Comparison of ENCODE assay signal across 22 cellular contexts in the genomic region with DNA sequence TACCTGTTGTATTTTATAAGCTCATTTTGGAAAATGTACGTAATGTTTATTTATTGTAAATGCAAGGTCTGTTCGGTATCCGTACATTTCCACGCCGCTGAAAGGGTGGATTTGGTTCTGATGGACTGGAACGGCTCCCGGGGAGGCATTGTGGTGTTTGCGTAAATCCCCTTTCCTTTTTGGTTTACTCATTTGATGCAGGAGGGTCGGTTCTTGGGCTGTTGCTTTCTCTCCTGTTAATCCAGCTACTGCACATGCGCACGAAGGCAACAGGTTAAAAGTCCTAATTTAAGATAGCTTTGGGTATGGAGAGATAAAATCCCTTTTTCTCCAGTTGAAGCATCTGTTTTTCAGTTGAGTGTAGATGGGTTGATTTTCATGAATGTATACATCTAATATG.
DNase-seq lines count a peak whose midpoint lies in the region; FAIRE-seq and TF ChIP-seq lines count a peak whose summit lies in the region.
"Had no signal": no experiment of that assay in that cellular context is flagged by ENCODE, and none has a peak within 500 bp of the region (broad histone marks: within the 10 kb centered on the region; RNA-seq: fewer than 3 reads in every experiment).

No MANE protein-coding gene starts in this region.

- H3K36me3 Mint-ChIP-seq in activated CD4-positive, alpha-beta T cell treated with anti-CD3 and anti-CD28 coated beads, Interleukin-2, amount 10 ng/mL, durations not matched to agents 24 days and 14 days (ENCODE audit: low read depth), result no peaks in the 10 kb centered on the region
- no peaks in the 10 kb centered on the region for H3K36me3 Mint-ChIP-seq in activated T-helper 1 cell treated with anti-CD3 and anti-CD28 coated beads, Interleukin-12 subunit alpha, Interleukin-12 subunit beta, Interleukin-2, Interleukin-4 antibody, amounts not matched to agents 30 ng/mL and 10 ng/mL and 1 ng/mL, durations not matched to agents 14 hours and 24 hours and 36 hours (ENCODE audit: low read depth)

- no peak for TF ChIP-seq RAD21 in H1 (IDR thresholded peaks at IDR 0.05 in 1 of 2, conservative IDR thresholded peaks at IDR 0.05 in 1 of 2; ENCODE audit: low read depth in 2 of 2, low read length in 2 of 2)

- H2AFZ ChIP-seq in H1 (ENCODE audit: low read length), result no peak overlapping the region
- H2AFZ ChIP-seq in neuronal stem cell (ENCODE audit: low read length), result no peak overlapping the region

- peak overlapping the region; percentile 34; the same call in 1 of the 2 replicates for H3K9ac ChIP-seq in HUES64 (ENCODE audit: low read depth, low read length)
- H3K9ac ChIP-seq in H1 (replicated peaks in 1 of 4; ENCODE audit: extremely low read depth in 1 of 4, low read depth in 3 of 4, low read length in 3 of 4), result no peak overlapping the region
- H3K9ac ChIP-seq in neuronal stem cell (ENCODE audit: low read depth, low read length, poor library complexity), result no peak overlapping the region

- POLR2A ChIA-PET in H1 (lab: Charles Lee; ENCODE audit: partially characterized antibody), result interaction anchor here (0.9 to 1.5 kb wide), 7 partner anchors 14 to 39 kb away, joined by 3 to 5 read pairs (median 3); no protein-coding TSS in a partner anchor

- H3K36me3 ChIP-seq in HUES64 (ENCODE audit: insufficient read depth, low read length) (no peaks in the 10 kb centered on the region), H1 (ENCODE audit: control insufficient read depth in 2 of 4, insufficient read depth in 4 of 4, low read length in 3 of 4) (no peaks in the 10 kb centered on the region), neuronal stem cell (replicated peaks in 1 of 2; ENCODE audit: control insufficient read depth in 2 of 2, insufficient read depth in 2 of 2, low read length in 2 of 2) (no peaks in the 10 kb centered on the region)

- H3K79me2 ChIP-seq in H1 (ENCODE audit: control insufficient read depth in 1 of 2, insufficient read depth in 2 of 2, low read length in 2 of 2), result no peaks in the 10 kb centered on the region

- DNase-seq in GM12892 (ENCODE audit: insufficient read length) (no peak), H1 (ENCODE audit: low read depth in 1 of 2, low spot score in 2 of 2) (peak in 1 of 2 experiments; percentile 35), neuronal stem cell (ENCODE audit: low spot score) (no peak), globus pallidus (ENCODE audit: low spot score) (no peak)
- no peak for DNase-seq in activated CD4-positive, alpha-beta T cell treated with anti-CD3 and anti-CD28 coated beads, Interleukin-2, amount 50 U/mL, for 4 hours
- no peak for DNase-seq in activated CD4-positive, alpha-beta T cell treated with anti-CD3 and anti-CD28 coated beads, Interleukin-2, amount 10 ng/mL, durations not matched to agents 24 days and 14 days
- DNase-seq in activated T-helper 1 cell treated with anti-CD3 and anti-CD28 coated beads, Interleukin-12 subunit alpha, Interleukin-12 subunit beta, Interleukin-2, Interleukin-4 antibody, amounts not matched to agents 30 ng/mL and 10 ng/mL and 1 ng/mL, durations not matched to agents 14 hours and 24 hours and 36 hours (ENCODE audit: low spot score), result no peak
- DNase-seq: Caco-2; CD4-positive, alpha-beta T cell; DMS153; H7; NCI-H1105; NCI-H1694; NCI-H2081 treated with DMSO at 0.1 percent for 48 hours; NCI-H510A; NCI-H774; OCI-M1; SHP77 had no signal

- TF ChIP-seq POLR2A in GM12892 (IDR thresholded peaks at IDR 0.05; ENCODE audit: low read depth, low read length) (no peak), H1 (IDR thresholded peaks at IDR 0.05; ENCODE audit: control extremely low read depth in 1 of 2, low read depth in 2 of 2, low read length in 2 of 2) (no peak)

- no peak overlapping the region for H3K4me3 Mint-ChIP-seq in activated CD4-positive, alpha-beta T cell treated with anti-CD3 and anti-CD28 coated beads, Interleukin-2, amount 10 ng/mL, durations not matched to agents 24 days and 14 days
- no peak overlapping the region for H3K4me3 Mint-ChIP-seq in activated T-helper 1 cell treated with anti-CD3 and anti-CD28 coated beads, Interleukin-12 subunit alpha, Interleukin-12 subunit beta, Interleukin-2, Interleukin-4 antibody, amounts not matched to agents 30 ng/mL and 10 ng/mL and 1 ng/mL, durations not matched to agents 14 hours and 24 hours and 36 hours
- H3K4me3 Mint-ChIP-seq: CD4-positive, alpha-beta T cell had no signal

- WGBS in HUES64, result 83% methylated on average over 11 of the region's 11 CpGs
- 85% methylated on average over 11 of the region's 11 CpGs; no CpG with 5 or more reads in 1 of the 2 experiments for WGBS in H1 (ENCODE audit: extremely low coverage in 1 of 2, insufficient coverage in 1 of 2, insufficient read length in 1 of 2, insufficient replicate concordance in 2 of 2, low coverage in 1 of 2, low lambda C conversion rate in 2 of 2, missing lambda C conversion rate in 1 of 2), 2 experiments
- no CpG with 5 or more reads among the region's 11 CpGs for WGBS in neuronal stem cell (ENCODE audit: extremely low coverage in 2 of 2, insufficient read length in 2 of 2, insufficient replicate concordance in 1 of 2), 2 donors

- no peak overlapping the region for H3K4me2 ChIP-seq in H1 (ENCODE audit: insufficient read depth in 1 of 2, low read depth in 2 of 2, low read length in 2 of 2)
- H3K4me2 ChIP-seq in neuronal stem cell (ENCODE audit: insufficient read depth, low read length, poor library complexity, severe bottlenecking), result no peak overlapping the region

- peak overlapping the region; percentile 14 for H3K27ac ChIP-seq in HUES64 (ENCODE audit: low read depth, low read length)
- H3K27ac ChIP-seq in H1 (ENCODE audit: low read depth, low read length), result no peak overlapping the region
- peak overlapping the region; percentile 74 for H3K27ac ChIP-seq in neuronal stem cell (replicated peaks; ENCODE audit: low read length)
- H3K27ac ChIP-seq: SK-N-MC had no signal

- peak overlapping the region; percentile 65 for H2BK120ac ChIP-seq in H1 (replicated peaks; ENCODE audit: low read depth, low read length)
- no peak overlapping the region for H2BK120ac ChIP-seq in neuronal stem cell (ENCODE audit: low read depth, low read length)

- H2BK15ac ChIP-seq in H1 (ENCODE audit: low read length) (no peak overlapping the region), neuronal stem cell (ENCODE audit: low read length) (no peak overlapping the region)

- H2BK12ac ChIP-seq in H1 (ENCODE audit: low read depth, low read length) (peak overlapping the region; percentile 75), neuronal stem cell (ENCODE audit: low read length) (no peak overlapping the region)

- no peak overlapping the region for H4K91ac ChIP-seq in H1 (replicated peaks; ENCODE audit: insufficient read length, low read length)
- H4K91ac ChIP-seq in neuronal stem cell (ENCODE audit: low read depth, low read length, poor library complexity), result no peak overlapping the region

- no peak for TF ChIP-seq CTCF in H1 (IDR thresholded peaks at IDR 0.05; ENCODE audit: control extremely low read depth in 1 of 3, insufficient read depth in 1 of 3, low read depth in 1 of 3, low read length in 3 of 3)

- no peaks in the 10 kb centered on the region for H3K27me3 Mint-ChIP-seq in activated CD4-positive, alpha-beta T cell treated with anti-CD3 and anti-CD28 coated beads, Interleukin-2, amount 10 ng/mL, durations not matched to agents 24 days and 14 days
- H3K27me3 Mint-ChIP-seq in activated T-helper 1 cell treated with anti-CD3 and anti-CD28 coated beads, Interleukin-12 subunit alpha, Interleukin-12 subunit beta, Interleukin-2, Interleukin-4 antibody, amounts not matched to agents 30 ng/mL and 10 ng/mL and 1 ng/mL, durations not matched to agents 14 hours and 24 hours and 36 hours (ENCODE audit: insufficient read depth), result no peaks in the 10 kb centered on the region
- H3K27me3 Mint-ChIP-seq: CD4-positive, alpha-beta T cell had no signal

- H3K18ac ChIP-seq in H1 (ENCODE audit: extremely low read depth, low read length) (peak overlapping the region; percentile 89), neuronal stem cell (ENCODE audit: low read length) (no peak overlapping the region)

- H3K27ac Mint-ChIP-seq in activated CD4-positive, alpha-beta T cell treated with anti-CD3 and anti-CD28 coated beads, Interleukin-2, amount 10 ng/mL, durations not matched to agents 24 days and 14 days, result no peak overlapping the region
- H3K27ac Mint-ChIP-seq in activated T-helper 1 cell treated with anti-CD3 and anti-CD28 coated beads, Interleukin-12 subunit alpha, Interleukin-12 subunit beta, Interleukin-2, Interleukin-4 antibody, amounts not matched to agents 30 ng/mL and 10 ng/mL and 1 ng/mL, durations not matched to agents 14 hours and 24 hours and 36 hours, result no peak overlapping the region
- H3K27ac Mint-ChIP-seq: CD4-positive, alpha-beta T cell had no signal

- H4K5ac ChIP-seq in H1 (ENCODE audit: insufficient read length, low read depth, low read length), result no peak overlapping the region

- intact Hi-C loops in activated CD4-positive, alpha-beta T cell treated with anti-CD3 and anti-CD28 coated beads, Interleukin-2, amount 10 ng/mL, durations not matched to agents 24 days and 14 days (cut with micrococcal nuclease), result no loop called here
- intact Hi-C loops in activated T-helper 1 cell treated with anti-CD3 and anti-CD28 coated beads, Interleukin-12 subunit alpha, Interleukin-12 subunit beta, Interleukin-2, Interleukin-4 antibody, amounts not matched to agents 30 ng/mL and 10 ng/mL and 1 ng/mL, durations not matched to agents 14 hours and 24 hours and 36 hours (cut with micrococcal nuclease), result no loop called here

- H3K23ac ChIP-seq in H1 (ENCODE audit: insufficient read length) (no peak overlapping the region), neuronal stem cell (ENCODE audit: low read depth, low read length, poor library complexity) (no peak overlapping the region)

- no peaks in the 10 kb centered on the region for H3K9me3 ChIP-seq in HUES64 (ENCODE audit: insufficient read depth, low read depth, low read length)
- H3K9me3 ChIP-seq in H1 (ENCODE audit: insufficient read depth in 2 of 2, low read depth in 1 of 2, low read length in 1 of 2), result no peaks in the 10 kb centered on the region
- no peaks in the 10 kb centered on the region for H3K9me3 ChIP-seq in neuronal stem cell (replicated peaks in 1 of 2; ENCODE audit: control insufficient read depth in 2 of 2, insufficient read depth in 1 of 2, low read depth in 1 of 2, low read length in 2 of 2)
- H3K9me3 ChIP-seq: Caco-2 had no signal

- H3K4ac ChIP-seq in H1 (replicated peaks; ENCODE audit: insufficient read length, low read depth, low read length) (no peak overlapping the region), neuronal stem cell (ENCODE audit: low read length) (no peak overlapping the region)

- CTCF ChIA-PET in H1 (lab: Charles Lee; ENCODE audit: partially characterized antibody), result interaction anchor here (0.7 to 1.4 kb wide), 8 partner anchors 11 to 289 kb away, joined by 3 to 6 read pairs (median 4); no protein-coding TSS in a partner anchor

- H2BK5ac ChIP-seq in H1 (ENCODE audit: low read depth, low read length) (peak overlapping the region; percentile 82; the same call in 1 of the 2 replicates), neuronal stem cell (ENCODE audit: low read length) (no peak overlapping the region)

- H3K56ac ChIP-seq in H1 (replicated peaks; ENCODE audit: insufficient read length, low read depth, low read length), result no peak overlapping the region

- no peaks in the 10 kb centered on the region for H3K4me1 Mint-ChIP-seq in activated CD4-positive, alpha-beta T cell treated with anti-CD3 and anti-CD28 coated beads, Interleukin-2, amount 10 ng/mL, durations not matched to agents 24 days and 14 days
- H3K4me1 Mint-ChIP-seq in activated T-helper 1 cell treated with anti-CD3 and anti-CD28 coated beads, Interleukin-12 subunit alpha, Interleukin-12 subunit beta, Interleukin-2, Interleukin-4 antibody, amounts not matched to agents 30 ng/mL and 10 ng/mL and 1 ng/mL, durations not matched to agents 14 hours and 24 hours and 36 hours (ENCODE audit: low read depth), result no peaks in the 10 kb centered on the region

- no peak overlapping the region for H2AK5ac ChIP-seq in H1 (ENCODE audit: low read depth, low read length)
- no peak overlapping the region for H2AK5ac ChIP-seq in neuronal stem cell (ENCODE audit: low read depth, low read length)

- H4K20me1 ChIP-seq in H1 (replicated peaks in 1 of 2; ENCODE audit: control insufficient read depth in 1 of 2, insufficient read depth in 2 of 2, low read length in 2 of 2), result no peaks in the 10 kb centered on the region

- H3K23me2 ChIP-seq in H1 (ENCODE audit: low read depth, low read length), result no peaks in the 10 kb centered on the region

- peak; percentile 46 for FAIRE-seq in GM12892 (lab: Jason Lieb, UNC)
- FAIRE-seq in H1 (lab: Jason Lieb, UNC), result no peak
- FAIRE-seq: A204.1, HTR-8/SVneo had no signal

- H4K8ac ChIP-seq in H1 (ENCODE audit: extremely low read depth, insufficient read depth, low read length) (no peak overlapping the region), neuronal stem cell (ENCODE audit: low read depth, low read length) (no peak overlapping the region)

- no peak overlapping the region for H2BK20ac ChIP-seq in H1 (ENCODE audit: low read length)

- H3K4me1 ChIP-seq in HUES64 (ENCODE audit: insufficient read depth, low read length), result peaks cover 64% of the 10 kb centered on the region
- peaks cover 3 to 25% (median 22%) of the 10 kb centered on the region in 4 experiments; a peak in 6 of 7 replicates for H3K4me1 ChIP-seq in H1 (replicated peaks in 1 of 4; ENCODE audit: control insufficient read depth in 3 of 4, insufficient read depth in 4 of 4, low read length in 3 of 4)
- H3K4me1 ChIP-seq in neuronal stem cell (ENCODE audit: control insufficient read depth in 2 of 2, insufficient read depth in 1 of 2, low read depth in 1 of 2, low read length in 2 of 2), result peaks cover 40 to 59% of the 10 kb centered on the region in 2 donors
- H3K4me1 ChIP-seq: Caco-2 had no signal

- H3K4me3 ChIP-seq in HUES64 (ENCODE audit: low read length) (no peak overlapping the region; the same call in 1 of the 2 replicates), H1 (ENCODE audit: extremely low read depth in 1 of 4, insufficient read depth in 2 of 4, low read depth in 3 of 4, low read length in 4 of 4) (no peak overlapping the region), neuronal stem cell (ENCODE audit: low read length in 2 of 2) (peak overlapping the region in 1 of 2 donors; percentile 38)
- H3K4me3 ChIP-seq: SK-N-MC had no signal

- H3K79me1 ChIP-seq in H1 (ENCODE audit: low read depth, low read length) (0 out of 2 replicates have a peak, but pooled peaks cover 2% of the 10 kb centered on the region), neuronal stem cell (ENCODE audit: low read depth, low read length) (peaks cover 3% of the 10 kb centered on the region)

- TF ChIP-seq EP300 in H1 (IDR thresholded peaks at IDR 0.05; ENCODE audit: borderline replicate concordance in 1 of 2, low read depth in 2 of 2, low read length in 2 of 2), result no peak

- no peaks in the 10 kb centered on the region for H3K27me3 ChIP-seq in HUES64 (ENCODE audit: insufficient read depth, low read length)
- H3K27me3 ChIP-seq in H1 (replicated peaks in 1 of 4; ENCODE audit: control insufficient read depth in 3 of 4, extremely low read depth in 1 of 4, insufficient read depth in 3 of 4, low read length in 3 of 4), result no peaks in the 10 kb centered on the region
- H3K27me3 ChIP-seq in neuronal stem cell (ENCODE audit: control insufficient read depth in 3 of 3, insufficient read depth in 3 of 3, low read depth in 1 of 3, low read length in 3 of 3), result no peaks in the 10 kb centered on the region

- H3K9me3 Mint-ChIP-seq in activated CD4-positive, alpha-beta T cell treated with anti-CD3 and anti-CD28 coated beads, Interleukin-2, amount 10 ng/mL, durations not matched to agents 24 days and 14 days, result no peaks in the 10 kb centered on the region
- H3K9me3 Mint-ChIP-seq in activated T-helper 1 cell treated with anti-CD3 and anti-CD28 coated beads, Interleukin-12 subunit alpha, Interleukin-12 subunit beta, Interleukin-2, Interleukin-4 antibody, amounts not matched to agents 30 ng/mL and 10 ng/mL and 1 ng/mL, durations not matched to agents 14 hours and 24 hours and 36 hours, result no peaks in the 10 kb centered on the region
- H3K9me3 Mint-ChIP-seq: CD4-positive, alpha-beta T cell had no signal

- H3K14ac ChIP-seq in H1 (ENCODE audit: insufficient read length), result no peak overlapping the region
- H3K14ac ChIP-seq in neuronal stem cell (ENCODE audit: low read length), result no peak overlapping the region
